16 cellular contexts compared by ENCODE assay signal in the genomic region with DNA sequence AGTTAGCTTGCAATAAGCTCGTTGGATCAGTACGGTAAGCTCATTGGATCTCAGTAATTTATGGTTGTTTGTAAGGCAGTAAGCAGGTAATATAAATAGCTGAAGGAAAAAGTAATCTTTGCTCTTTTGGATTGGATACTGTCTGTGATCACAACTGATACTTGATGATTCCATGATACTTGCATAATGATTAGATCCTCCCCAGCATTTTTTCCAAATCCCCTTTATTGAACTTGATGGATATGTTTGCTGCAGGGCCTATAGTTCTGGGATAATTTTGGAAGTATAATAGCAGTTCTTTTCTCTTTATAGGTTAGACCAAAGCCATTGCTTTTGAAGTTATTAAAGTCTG. TPM values are rescaled to one million over a fixed set of nuclear protein-coding genes. Genes with fewer than 3 reads are reported as not detected.
A peak's percentile ranks its signal among the peaks of the same experiment; 100 is the strongest.
DNase-seq lines count a peak whose midpoint lies in the region; ATAC-seq and TF ChIP-seq lines count a peak whose summit lies in the region.
"Had no signal": no experiment of that assay in that cellular context is flagged by ENCODE, and none has a peak within 500 bp of the region (broad histone marks: within the 10 kb centered on the region; RNA-seq: fewer than 3 reads in every experiment).

No MANE protein-coding gene starts in this region.

- no peaks in the 10 kb centered on the region for H3K9me3 Mint-ChIP-seq in T-helper 1 cell treated with Interleukin-12 subunit alpha and Interleukin-12 subunit beta and Interleukin-4 antibody, amounts not matched to agents 30 μg/mL and 1 μg/mL, for 36 hours
- H3K9me3 Mint-ChIP-seq in GM23338 (no peaks in the 10 kb centered on the region), brain (peaks cover 0 to 18% (median 9%) of the 10 kb centered on the region in 5 experiments), nephron (no peaks in the 10 kb centered on the region)

- no peaks in the 10 kb centered on the region; the same call in 1 of the 2 replicates for H3K4me1 ChIP-seq in GM23338 (ENCODE audit: insufficient read depth)

- H3K27ac Mint-ChIP-seq in T-helper 1 cell treated with Interleukin-12 subunit alpha and Interleukin-12 subunit beta and Interleukin-4 antibody, amounts not matched to agents 30 μg/mL and 1 μg/mL, for 36 hours, result no peak overlapping the region
- no peak overlapping the region for H3K27ac Mint-ChIP-seq in GM23338
- H3K27ac Mint-ChIP-seq in brain, result peak overlapping the region in 2 of 5 experiments; percentile 80 to 82
- no peak overlapping the region for H3K27ac Mint-ChIP-seq in nephron

- peak overlapping the region; percentile 13 for H3K4me3 Mint-ChIP-seq in T-helper 1 cell treated with Interleukin-12 subunit alpha and Interleukin-12 subunit beta and Interleukin-4 antibody, amounts not matched to agents 30 μg/mL and 1 μg/mL, for 36 hours
- H3K4me3 Mint-ChIP-seq in GM23338, result no peak overlapping the region
- peak overlapping the region; percentile 10 to 97 (median 53) for H3K4me3 Mint-ChIP-seq in brain
- H3K4me3 Mint-ChIP-seq in nephron, result peak overlapping the region in 2 of 3 experiments; percentile 50 to 60

- no peaks in the 10 kb centered on the region for H3K27me3 Mint-ChIP-seq in T-helper 1 cell treated with Interleukin-12 subunit alpha and Interleukin-12 subunit beta and Interleukin-4 antibody, amounts not matched to agents 30 μg/mL and 1 μg/mL, for 36 hours (ENCODE audit: low read depth)
- H3K27me3 Mint-ChIP-seq in GM23338 (ENCODE audit: insufficient read depth, low read depth, poor library complexity) (peaks cover 7% of the 10 kb centered on the region), brain (peaks cover 8% of the 10 kb centered on the region), nephron (ENCODE audit: low read depth) (no peaks in the 10 kb centered on the region)

- H3K79me2 ChIP-seq in GM23338 (replicated peaks; ENCODE audit: insufficient read depth), result peaks cover 86% of the 10 kb centered on the region

- DNase-seq in T-helper 1 cell (no peak), GM23338 (ENCODE audit: low spot score) (no peak), NCI-H345 treated with DMSO at 0.1 percent for 48 hours (lab: John Stamatoyannopoulos, UW; ENCODE audit: unreplicated experiment) (no peak), epidermal melanocyte (ENCODE audit: insufficient read length, low spot score) (no peak)
- DNase-seq: 8988T; activated naive CD4-positive, alpha-beta T cell; Calu3; HCEC 1CT; NCI-H774; SHP77; stimulated activated CD4-positive, alpha-beta T cell treated with anti-CD3 and anti-CD28 coated beads, Interleukin-12 subunit alpha, Interleukin-12 subunit beta, amount 100 ng/mL, for 4 hours; WERI-Rb-1 had no signal

- H3K4me3 ChIP-seq in GM23338, result no peak overlapping the region

- H2AFZ ChIP-seq in GM23338, result no peak overlapping the region

- peak overlapping the region; percentile 35; the same call in 1 of the 2 replicates for H3K27ac ChIP-seq in GM23338 (ENCODE audit: low read depth)
- H3K27ac ChIP-seq: WERI-Rb-1 had no signal

- no peak overlapping the region for H3K4me2 ChIP-seq in GM23338

- peaks cover 41% of the 10 kb centered on the region for H3K4me1 Mint-ChIP-seq in T-helper 1 cell treated with Interleukin-12 subunit alpha and Interleukin-12 subunit beta and Interleukin-4 antibody, amounts not matched to agents 30 μg/mL and 1 μg/mL, for 36 hours (ENCODE audit: low read depth)
- H3K4me1 Mint-ChIP-seq in GM23338, result peaks cover 2% of the 10 kb centered on the region
- peaks cover 69% of the 10 kb centered on the region for H3K4me1 Mint-ChIP-seq in brain
- peaks cover 17% of the 10 kb centered on the region for H3K4me1 Mint-ChIP-seq in nephron

- no peaks in the 10 kb centered on the region for H3K9me2 ChIP-seq in GM23338 (ENCODE audit: insufficient read depth)

- peaks cover 62% of the 10 kb centered on the region for H3K36me3 Mint-ChIP-seq in T-helper 1 cell treated with Interleukin-12 subunit alpha and Interleukin-12 subunit beta and Interleukin-4 antibody, amounts not matched to agents 30 μg/mL and 1 μg/mL, for 36 hours (ENCODE audit: low read depth)
- H3K36me3 Mint-ChIP-seq in GM23338 (ENCODE audit: low read depth) (peaks cover 84% of the 10 kb centered on the region), brain (peaks cover 80% of the 10 kb centered on the region), nephron (ENCODE audit: low read depth) (peaks cover 53% of the 10 kb centered on the region)

- peaks cover 45% of the 10 kb centered on the region for H4K20me1 ChIP-seq in GM23338 (replicated peaks; ENCODE audit: insufficient read depth)

- H3K27me3 ChIP-seq in GM23338 (ENCODE audit: insufficient read depth), result no peaks in the 10 kb centered on the region

- no peak for TF ChIP-seq CTCF in GM23338 (conservative IDR thresholded peaks at IDR 0.05; ENCODE audit: low read depth in 2 of 2)
- no peak for TF ChIP-seq CTCF in brain (conservative IDR thresholded peaks at IDR 0.05)
- no peak for TF ChIP-seq CTCF in nephron (IDR thresholded peaks at IDR 0.05; ENCODE audit: unreplicated experiment in 3 of 3)

- ATAC-seq in GM23338 (no peak), HG03280 (IDR thresholded peaks at IDR 0.05; ENCODE audit: unreplicated experiment) (no peak)

- 0 out of 2 replicates have a peak, but pooled peaks cover 5% of the 10 kb centered on the region for H3F3A ChIP-seq in GM23338 (replicated peaks; ENCODE audit: low read depth)

- peaks cover 68% of the 10 kb centered on the region for H3K36me3 ChIP-seq in GM23338 (ENCODE audit: insufficient read depth)

TF ChIP-seq in GM23338, 12 proteins besides CTCF, POLR2A, EP300 and RAD21 (continues in another document):
- TF ChIP-seq, protein P1, sequence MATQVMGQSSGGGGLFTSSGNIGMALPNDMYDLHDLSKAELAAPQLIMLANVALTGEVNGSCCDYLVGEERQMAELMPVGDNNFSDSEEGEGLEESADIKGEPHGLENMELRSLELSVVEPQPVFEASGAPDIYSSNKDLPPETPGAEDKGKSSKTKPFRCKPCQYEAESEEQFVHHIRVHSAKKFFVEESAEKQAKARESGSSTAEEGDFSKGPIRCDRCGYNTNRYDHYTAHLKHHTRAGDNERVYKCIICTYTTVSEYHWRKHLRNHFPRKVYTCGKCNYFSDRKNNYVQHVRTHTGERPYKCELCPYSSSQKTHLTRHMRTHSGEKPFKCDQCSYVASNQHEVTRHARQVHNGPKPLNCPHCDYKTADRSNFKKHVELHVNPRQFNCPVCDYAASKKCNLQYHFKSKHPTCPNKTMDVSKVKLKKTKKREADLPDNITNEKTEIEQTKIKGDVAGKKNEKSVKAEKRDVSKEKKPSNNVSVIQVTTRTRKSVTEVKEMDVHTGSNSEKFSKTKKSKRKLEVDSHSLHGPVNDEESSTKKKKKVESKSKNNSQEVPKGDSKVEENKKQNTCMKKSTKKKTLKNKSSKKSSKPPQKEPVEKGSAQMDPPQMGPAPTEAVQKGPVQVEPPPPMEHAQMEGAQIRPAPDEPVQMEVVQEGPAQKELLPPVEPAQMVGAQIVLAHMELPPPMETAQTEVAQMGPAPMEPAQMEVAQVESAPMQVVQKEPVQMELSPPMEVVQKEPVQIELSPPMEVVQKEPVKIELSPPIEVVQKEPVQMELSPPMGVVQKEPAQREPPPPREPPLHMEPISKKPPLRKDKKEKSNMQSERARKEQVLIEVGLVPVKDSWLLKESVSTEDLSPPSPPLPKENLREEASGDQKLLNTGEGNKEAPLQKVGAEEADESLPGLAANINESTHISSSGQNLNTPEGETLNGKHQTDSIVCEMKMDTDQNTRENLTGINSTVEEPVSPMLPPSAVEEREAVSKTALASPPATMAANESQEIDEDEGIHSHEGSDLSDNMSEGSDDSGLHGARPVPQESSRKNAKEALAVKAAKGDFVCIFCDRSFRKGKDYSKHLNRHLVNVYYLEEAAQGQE (IDR thresholded peaks at IDR 0.05; ENCODE audit: unreplicated experiment), result no peak
- TF ChIP-seq JUNB (IDR thresholded peaks at IDR 0.05; ENCODE audit: unreplicated experiment), result no peak
- TF ChIP-seq POLR2AphosphoS5 (IDR thresholded peaks at IDR 0.05; ENCODE audit: low read depth), result no peak
- TF ChIP-seq STAT1 (IDR thresholded peaks at IDR 0.05; ENCODE audit: unreplicated experiment), result no peak
- TF ChIP-seq ZNF331 (CRISPR knock-in tag; IDR thresholded peaks at IDR 0.05; ENCODE audit: low read depth), result no peak

RNA-seq across cellular contexts. Expression of gene MDM2, which starts 5.2 kb away (rescaled TPM):
- total RNA-seq in GM23338 (2014; rRNA removed; shearing (Covaris generic)), result 85.4 and 105 TPM in 2 replicates
- polyA plus RNA-seq in GM23338 (2016; fragmentation: Nextera tagmentation; extraction: Ambion mirVana) (136 and 160 TPM in 2 replicates), brain (ENCODE audit: insufficient read depth, low read depth, low replicate concordance) (16.4 TPM)
